ENCODE assay signal across 8 cellular contexts in genomic region chr2:113756088-113757058, GRCh38. TPM values are rescaled to one million over a fixed set of nuclear protein-coding genes. Genes with fewer than 3 reads are reported as not detected.
DNase-seq lines count a peak whose midpoint lies in the region; ATAC-seq and TF ChIP-seq lines count a peak whose summit lies in the region.

Gene SLC35F5, minus strand, starts transcription at chr2:113756642. Its CDS starts 233 bp downstream, at chr2:113756409.

- H3K9me3 Mint-ChIP-seq in T-cell (no peaks in the 10 kb centered on the region), type B pancreatic cell (no peaks in the 10 kb centered on the region)

- intact Hi-C loops in cardiac septum (cut with DNase I): loop anchor here (2.0 kb wide), 1 partner anchor 134 kb away; the partner anchor contains the start of gene ACTR3
- intact Hi-C loops in posterior cingulate gyrus (cut with DNase I): loop anchor here (2.0 kb wide), 1 partner anchor 132 kb away; no protein-coding TSS in a partner anchor

- H3K4me3 Mint-ChIP-seq in T-cell (peak within 1 kb of the TSS; percentile 92 to 98 (median 96)), type B pancreatic cell (peak within 1 kb of the TSS; percentile 99)

- DNase-seq in GM13977 (ENCODE audit: low spot score) (peak; percentile 90), NCI-H146 (lab: John Stamatoyannopoulos, UW) (peak; percentile 95), T-cell (peak; percentile 76 to 94 (median 88)), cardiac septum (ENCODE audit: low spot score) (peak; percentile 97), posterior cingulate gyrus (peak; percentile 83 to 99 (median 91)), type B pancreatic cell (ENCODE audit: extremely low spot score, unreplicated experiment) (peak; percentile 98)

- POLR2A ChIA-PET in T-cell (lab: Charles Lee): interaction anchor here (0.5 to 1.2 kb wide), 5 partner anchors 14 to 1505 kb away, joined by 3 to 4 read pairs (median 3); no protein-coding TSS in a partner anchor

- ATAC-seq in HG02870 (IDR thresholded peaks at IDR 0.05; ENCODE audit: unreplicated experiment) (peak; percentile 87), T-cell (replicated peaks in 1 of 4) (peak; percentile 89 to 94 (median 92))

- peak within 1 kb of the TSS; percentile 92 for H3K27ac ChIP-seq in adipose tissue (ENCODE audit: low read depth, low read length)

- WGBS in adipose tissue, 3 donors: 0 to 1% (median 0%) methylated on average over 84 to 99 of the region's 99 CpGs

- CTCF ChIA-PET in T-cell (lab: Charles Lee): interaction anchor here in 1 of 2 donors (0.6 kb wide), 1 partner anchor 178 kb away, joined by 3 read pairs; no protein-coding TSS in a partner anchor

- TF ChIP-seq CTCF in GM13977 (IDR thresholded peaks at IDR 0.05; ENCODE audit: extremely low read depth, insufficient read depth, missing control alignments) (peak; percentile 10), type B pancreatic cell (conservative IDR thresholded peaks at IDR 0.05) (no peak)

- peak within 1 kb of the TSS; percentile 99 for H3K27ac Mint-ChIP-seq in T-cell
- H3K27ac Mint-ChIP-seq in type B pancreatic cell: peak within 1 kb of the TSS; percentile 100

- H3K27me3 Mint-ChIP-seq in T-cell (no peaks in the 10 kb centered on the region), type B pancreatic cell (peaks cover 1% of the 10 kb centered on the region)

- in situ Hi-C loops in GM13977 (cut with MboI; ENCODE audit: low pct_unique_long_range_greater_than_20kb, low sequenced_read_pairs, unreplicated experiment): no loop called here

- H3K4me1 Mint-ChIP-seq in T-cell: peaks cover 28 to 31% (median 31%) of the 10 kb centered on the region in 3 donors
- H3K4me1 Mint-ChIP-seq in type B pancreatic cell (ENCODE audit: unreplicated experiment): peaks cover 12% of the 10 kb centered on the region

- H3K36me3 Mint-ChIP-seq in T-cell (peaks cover 11% of the 10 kb centered on the region), type B pancreatic cell (peaks cover 7% of the 10 kb centered on the region)

RNA-seq across cellular contexts. Expression of gene SLC35F5, which starts in this region (rescaled TPM):
- total RNA-seq in T-cell (10 to 100 TPM; 19.5 to 37.0 (median 23.3) TPM), cardiac septum (66.3 TPM), type B pancreatic cell (ENCODE audit: low replicate concordance) (58.3 and 65.1 TPM in 2 replicates)
- polyA plus RNA-seq in adipose tissue: 10 to 100 TPM; 14.1 to 18.0 (median 16.9) TPM

Comparison
In these comparisons a context has a peak if more than half of its experiments do, and no peak if none do; other contexts are left out.
1. Peak in every context shown above with its lines: DNase-seq, ATAC-seq and H3K27ac ChIP-seq.